30 cellular contexts compared by ENCODE assay signal in the genomic region with DNA sequence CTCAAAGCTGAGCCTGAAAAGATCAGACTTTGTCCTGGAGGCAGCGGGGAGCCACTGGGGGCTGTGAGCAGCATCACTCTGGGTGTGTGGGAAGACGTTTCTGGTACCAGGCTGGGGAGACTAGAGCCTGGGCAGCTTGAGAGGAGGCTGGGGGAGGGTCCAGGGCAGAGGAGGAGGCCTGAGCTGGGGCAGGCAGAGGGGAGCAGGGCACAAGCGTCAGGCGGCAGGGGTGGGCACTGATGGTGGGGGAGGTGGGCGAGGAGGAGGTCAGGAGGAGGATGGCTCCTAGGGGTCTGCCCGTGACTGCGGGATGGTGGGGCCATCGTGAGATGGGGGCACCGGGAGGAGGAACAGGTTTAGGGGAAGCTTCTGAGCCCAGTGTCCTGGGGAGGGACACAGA. TPM values are rescaled to one million over a fixed set of nuclear protein-coding genes. Genes with fewer than 3 reads are reported as not detected.
DNase-seq lines count a peak whose midpoint lies in the region; ATAC-seq and TF ChIP-seq lines count a peak whose summit lies in the region.
"Had no signal": no experiment of that assay in that cellular context is flagged by ENCODE, and none has a peak within 500 bp of the region (broad histone marks: within the 10 kb centered on the region; RNA-seq: fewer than 3 reads in every experiment).

No MANE protein-coding gene starts in this region.

- intact Hi-C loops in sigmoid colon (cut with DNase I), result no loop called here

- TF ChIP-seq CTCF in glutamatergic neuron (IDR thresholded peaks at IDR 0.05; ENCODE audit: partially characterized antibody, unreplicated experiment) (no peak), sigmoid colon (IDR thresholded peaks at IDR 0.05) (no peak)

- H3K9me3 Mint-ChIP-seq in activated T-cell treated with anti-CD3 and anti-CD28 coated beads, Interleukin-2, amount 50 U/mL, for 4 hours, result no peaks in the 10 kb centered on the region
- no peaks in the 10 kb centered on the region for H3K9me3 Mint-ChIP-seq in activated CD4-positive, alpha-beta memory T cell treated with anti-CD3 and anti-CD28 coated beads, Interleukin-2, amount 10 ng/mL, durations not matched to agents 7 days and 5 days
- H3K9me3 Mint-ChIP-seq in glutamatergic neuron (ENCODE audit: unreplicated experiment), result peaks cover 13% of the 10 kb centered on the region
- H3K9me3 Mint-ChIP-seq: HFFc6, nephron had no signal

- no peak overlapping the region for H3K27ac Mint-ChIP-seq in activated CD4-positive, alpha-beta memory T cell treated with anti-CD3 and anti-CD28 coated beads, Interleukin-2, amount 10 ng/mL, durations not matched to agents 7 days and 5 days
- no peak overlapping the region for H3K27ac Mint-ChIP-seq in glutamatergic neuron (ENCODE audit: unreplicated experiment)
- H3K27ac Mint-ChIP-seq: HFFc6 had no signal

- no peak overlapping the region for H3K4me3 ChIP-seq in sigmoid colon
- H3K4me3 ChIP-seq: breast epithelium, colonic mucosa, MG63, pancreas had no signal

- POLR2A ChIA-PET in activated CD4-positive, alpha-beta memory T cell treated with anti-CD3 and anti-CD28 coated beads, Interleukin-2, amount 10 ng/mL, durations not matched to agents 7 days and 5 days (lab: Charles Lee), result interaction anchor here (1.1 to 5.5 kb wide), 3 partner anchors 19 to 36 kb away, joined by 3 to 43 read pairs (median 3); a partner anchor contains a TSS

- H3K36me3 ChIP-seq in sigmoid colon, result peaks cover 0 to 12% (median 4%) of the 10 kb centered on the region in 4 donors
- H3K36me3 ChIP-seq: breast epithelium, colonic mucosa, MG63, pancreas had no signal

- TF ChIP-seq EP300 in sigmoid colon (IDR thresholded peaks at IDR 0.05), result no peak

- H3K27me3 Mint-ChIP-seq in activated T-cell treated with anti-CD3 and anti-CD28 coated beads, Interleukin-2, amount 50 U/mL, for 4 hours (ENCODE audit: low read depth), result no peaks in the 10 kb centered on the region
- no peaks in the 10 kb centered on the region for H3K27me3 Mint-ChIP-seq in activated CD4-positive, alpha-beta memory T cell treated with anti-CD3 and anti-CD28 coated beads, Interleukin-2, amount 10 ng/mL, durations not matched to agents 7 days and 5 days
- H3K27me3 Mint-ChIP-seq in glutamatergic neuron (ENCODE audit: unreplicated experiment), result peaks cover 17% of the 10 kb centered on the region

- CTCF ChIA-PET in activated CD4-positive, alpha-beta memory T cell treated with anti-CD3 and anti-CD28 coated beads, Interleukin-2, amount 10 ng/mL, durations not matched to agents 7 days and 5 days (lab: Charles Lee), result no interaction called here

- no peak for TF ChIP-seq POLR2A in sigmoid colon (IDR thresholded peaks at IDR 0.05)

- peak overlapping the region; percentile 33 for H3K4me3 Mint-ChIP-seq in activated T-cell treated with anti-CD3 and anti-CD28 coated beads, Interleukin-2, amount 50 U/mL, for 4 hours
- H3K4me3 Mint-ChIP-seq in activated CD4-positive, alpha-beta memory T cell treated with anti-CD3 and anti-CD28 coated beads, Interleukin-2, amount 10 ng/mL, durations not matched to agents 7 days and 5 days, result peak overlapping the region; percentile 43
- peak overlapping the region; percentile 32 for H3K4me3 Mint-ChIP-seq in glutamatergic neuron (ENCODE audit: unreplicated experiment)
- H3K4me3 Mint-ChIP-seq: HFFc6, nephron had no signal

- H3K27ac ChIP-seq in sigmoid colon, result no peak overlapping the region
- H3K27ac ChIP-seq: breast epithelium, colonic mucosa, pancreas had no signal

- H3K27me3 ChIP-seq in sigmoid colon, result peaks cover 6 to 39% (median 32%) of the 10 kb centered on the region in 3 donors
- H3K27me3 ChIP-seq: breast epithelium, colonic mucosa, MG63, pancreas had no signal

- no peak for DNase-seq in activated T-cell treated with anti-CD3 and anti-CD28 coated beads, Interleukin-2, amount 50 U/mL, for 4 hours
- no peak for DNase-seq in activated T-cell treated with anti-CD3 and anti-CD28 coated beads, Interleukin-2, amount 50 U/mL, for 1 hour
- DNase-seq in D341Med (ENCODE audit: low spot score) (peak; percentile 22), glutamatergic neuron (peak; percentile 14), SHP77 treated with DMSO at 0.1 percent for 48 hours (lab: John Stamatoyannopoulos, UW) (no peak), sigmoid colon (no peak)
- no peak for DNase-seq in activated CD4-positive, alpha-beta memory T cell treated with anti-CD3 and anti-CD28 coated beads, Interleukin-2, amount 10 ng/mL, durations not matched to agents 7 days and 5 days
- DNase-seq: activated gamma-delta T cell treated with Interleukin-2 at 50 U/mL for 16 hours; Caco-2; colonic mucosa; DMS79 treated with DMSO at 0.1 percent for 48 hours; effector memory CD4-positive, alpha-beta T cell; erythroblast; HFFc6; KG1; kidney; MG63; NCI-H2029 treated with DMSO at 0.1 percent for 48 hours; NCI-H69; pancreas; retina; RPMI8226; small intestine; stimulated activated CD4-positive, alpha-beta T cell treated with anti-CD3 and anti-CD28 coated beads, Interleukin-1b, Interleukin-23, amount 100 ng/mL, for 48 hours; stimulated activated CD8-positive, alpha-beta memory T cell treated with anti-CD3 and anti-CD28 coated beads, Interleukin-4, amount 100 ng/mL, for 48 hours; T-helper 2 cell; trophoblast cell had no signal

- no peak for ATAC-seq in activated T-cell treated with anti-CD3 and anti-CD28 coated beads, Interleukin-2, amount 50 U/mL, for 4 hours
- no peak for ATAC-seq in GM19463 (IDR thresholded peaks at IDR 0.05; ENCODE audit: unreplicated experiment)
- ATAC-seq: pancreas had no signal

- H3K36me3 Mint-ChIP-seq in activated T-cell treated with anti-CD3 and anti-CD28 coated beads, Interleukin-2, amount 50 U/mL, for 4 hours (ENCODE audit: insufficient read depth), result no peaks in the 10 kb centered on the region
- peaks cover 9% of the 10 kb centered on the region for H3K36me3 Mint-ChIP-seq in activated CD4-positive, alpha-beta memory T cell treated with anti-CD3 and anti-CD28 coated beads, Interleukin-2, amount 10 ng/mL, durations not matched to agents 7 days and 5 days (ENCODE audit: low read depth)
- H3K36me3 Mint-ChIP-seq in glutamatergic neuron (ENCODE audit: unreplicated experiment), result no peaks in the 10 kb centered on the region

- H3K4me1 ChIP-seq in sigmoid colon, result peaks cover 0 to 31% (median 25%) of the 10 kb centered on the region in 4 donors
- H3K4me1 ChIP-seq: breast epithelium, pancreas had no signal

- 77 to 84% methylated on average over 9 of the region's 9 CpGs for WGBS in sigmoid colon, 2 donors

- no peaks in the 10 kb centered on the region for H3K9me3 ChIP-seq in sigmoid colon
- H3K9me3 ChIP-seq: breast epithelium, Caco-2, colonic mucosa, MG63, pancreas had no signal

- H3K4me1 Mint-ChIP-seq in activated T-cell treated with anti-CD3 and anti-CD28 coated beads, Interleukin-2, amount 50 U/mL, for 4 hours (ENCODE audit: low read depth), result peaks cover 44% of the 10 kb centered on the region
- peaks cover 64% of the 10 kb centered on the region for H3K4me1 Mint-ChIP-seq in activated CD4-positive, alpha-beta memory T cell treated with anti-CD3 and anti-CD28 coated beads, Interleukin-2, amount 10 ng/mL, durations not matched to agents 7 days and 5 days
- H3K4me1 Mint-ChIP-seq in glutamatergic neuron (ENCODE audit: low read depth, unreplicated experiment), result peaks cover 6% of the 10 kb centered on the region

RNA-seq across cellular contexts. Expression of a gene that starts 3.6 kb away (rescaled TPM):
- total RNA-seq in activated T-cell treated with anti-CD3 and anti-CD28 coated beads, Interleukin-2, amount 50 U/mL, for 4 hours, result 10 to 100 TPM; 24.7 to 52.7 (median 36.4) TPM
- total RNA-seq in activated CD4-positive, alpha-beta memory T cell treated with anti-CD3 and anti-CD28 coated beads, Interleukin-2, amount 10 ng/mL, durations not matched to agents 7 days and 5 days, result 10 to 100 TPM; 25.7 to 26.4 TPM
- total RNA-seq in glutamatergic neuron (ENCODE audit: unreplicated experiment) (0.59 TPM), sigmoid colon (under 1 TPM; 0.28 to 0.66 (median 0.38) TPM)
- polyA plus RNA-seq in sigmoid colon, result 1 to 10 TPM; 1.8 to 6.8 (median 3.5) TPM

RNA-seq across cellular contexts. Expression of a gene that starts 15.6 kb away (rescaled TPM):
- total RNA-seq in activated T-cell treated with anti-CD3 and anti-CD28 coated beads, Interleukin-2, amount 50 U/mL, for 4 hours, result 10 to 100 TPM; 29.1 to 30.5 (median 29.3) TPM
- 10 to 100 TPM; 42.3 to 47.6 TPM for total RNA-seq in activated CD4-positive, alpha-beta memory T cell treated with anti-CD3 and anti-CD28 coated beads, Interleukin-2, amount 10 ng/mL, durations not matched to agents 7 days and 5 days
- total RNA-seq in glutamatergic neuron (ENCODE audit: unreplicated experiment) (56.8 TPM), sigmoid colon (10 to 100 TPM; 25.0 to 41.0 (median 26.6) TPM)
- 10 to 100 TPM; 13.4 to 29.5 (median 22.8) TPM for polyA plus RNA-seq in sigmoid colon

RNA-seq across cellular contexts. Expression of a gene that starts 16.0 kb away (rescaled TPM):
- 10 to 100 TPM; 25.3 to 31.6 (median 28.0) TPM for total RNA-seq in activated T-cell treated with anti-CD3 and anti-CD28 coated beads, Interleukin-2, amount 50 U/mL, for 4 hours
- total RNA-seq in activated CD4-positive, alpha-beta memory T cell treated with anti-CD3 and anti-CD28 coated beads, Interleukin-2, amount 10 ng/mL, durations not matched to agents 7 days and 5 days, result 10 to 100 TPM; 20.2 to 23.0 TPM
- total RNA-seq in glutamatergic neuron (ENCODE audit: unreplicated experiment) (23.7 TPM), sigmoid colon (10 to 100 TPM; 13.6 to 16.1 (median 14.6) TPM)
- 10 to 100 TPM; 30.3 to 55.9 (median 33.6) TPM for polyA plus RNA-seq in sigmoid colon

RNA-seq across cellular contexts. Expression of a gene that starts 25.8 kb away (rescaled TPM):
- 100 to 1,000 TPM; 110 to 120 (median 110) TPM for total RNA-seq in activated T-cell treated with anti-CD3 and anti-CD28 coated beads, Interleukin-2, amount 50 U/mL, for 4 hours
- total RNA-seq in activated CD4-positive, alpha-beta memory T cell treated with anti-CD3 and anti-CD28 coated beads, Interleukin-2, amount 10 ng/mL, durations not matched to agents 7 days and 5 days, result 100 to 1,000 TPM; 121 to 129 TPM
- total RNA-seq in glutamatergic neuron (ENCODE audit: unreplicated experiment), result 81.3 TPM
- 10 to 100 TPM; 28.2 to 44.0 (median 33.9) TPM for total RNA-seq in sigmoid colon
- polyA plus RNA-seq in sigmoid colon, result 10 to 100 TPM; 27.0 to 88.8 (median 34.0) TPM

RNA-seq across cellular contexts. Expression of a gene that starts 35.9 kb away (rescaled TPM):
- total RNA-seq in activated T-cell treated with anti-CD3 and anti-CD28 coated beads, Interleukin-2, amount 50 U/mL, for 4 hours, result 10 to 100 TPM; 58.4 to 73.1 (median 60.6) TPM
- 10 to 100 TPM; 19.6 to 20.0 TPM for total RNA-seq in activated CD4-positive, alpha-beta memory T cell treated with anti-CD3 and anti-CD28 coated beads, Interleukin-2, amount 10 ng/mL, durations not matched to agents 7 days and 5 days
- total RNA-seq in glutamatergic neuron (ENCODE audit: unreplicated experiment) (138 TPM), sigmoid colon (1 to 10 TPM; 5.3 to 7.1 (median 5.9) TPM)
- 10 to 100 TPM; 18.0 to 42.3 (median 33.1) TPM for polyA plus RNA-seq in sigmoid colon

Comparison
In these comparisons a context has a peak if more than half of its experiments do, and no peak if none do; other contexts are left out.
1. DNase-seq: peak in D341Med (single experiment) and glutamatergic neuron (single experiment); none in activated T-cell treated with anti-CD3 and anti-CD28 coated beads, Interleukin-2, amount 50 U/mL, for 4 hours (single experiment), activated T-cell treated with anti-CD3 and anti-CD28 coated beads, Interleukin-2, amount 50 U/mL, for 1 hour (single experiment), activated CD4-positive, alpha-beta memory T cell treated with anti-CD3 and anti-CD28 coated beads, Interleukin-2, amount 10 ng/mL, durations not matched to agents 7 days and 5 days (single experiment), SHP77 treated with DMSO at 0.1 percent for 48 hours (single experiment) and sigmoid colon (single experiment).
2. RNA of a gene that starts 3.6 kb away (total RNA-seq): 24.7 to 52.7 TPM in activated T-cell treated with anti-CD3 and anti-CD28 coated beads, Interleukin-2, amount 50 U/mL, for 4 hours and 25.7 to 26.4 TPM in activated CD4-positive, alpha-beta memory T cell treated with anti-CD3 and anti-CD28 coated beads, Interleukin-2, amount 10 ng/mL, durations not matched to agents 7 days and 5 days; 0.59 TPM in glutamatergic neuron (single experiment) and 0.28 to 0.66 TPM in sigmoid colon; every median in the first group is over 10 times any median in the second.
3. Peak in every context shown above with its lines, with median percentiles within 50 percentile points of each other: H3K4me3 Mint-ChIP-seq.